In the genomic region with DNA sequence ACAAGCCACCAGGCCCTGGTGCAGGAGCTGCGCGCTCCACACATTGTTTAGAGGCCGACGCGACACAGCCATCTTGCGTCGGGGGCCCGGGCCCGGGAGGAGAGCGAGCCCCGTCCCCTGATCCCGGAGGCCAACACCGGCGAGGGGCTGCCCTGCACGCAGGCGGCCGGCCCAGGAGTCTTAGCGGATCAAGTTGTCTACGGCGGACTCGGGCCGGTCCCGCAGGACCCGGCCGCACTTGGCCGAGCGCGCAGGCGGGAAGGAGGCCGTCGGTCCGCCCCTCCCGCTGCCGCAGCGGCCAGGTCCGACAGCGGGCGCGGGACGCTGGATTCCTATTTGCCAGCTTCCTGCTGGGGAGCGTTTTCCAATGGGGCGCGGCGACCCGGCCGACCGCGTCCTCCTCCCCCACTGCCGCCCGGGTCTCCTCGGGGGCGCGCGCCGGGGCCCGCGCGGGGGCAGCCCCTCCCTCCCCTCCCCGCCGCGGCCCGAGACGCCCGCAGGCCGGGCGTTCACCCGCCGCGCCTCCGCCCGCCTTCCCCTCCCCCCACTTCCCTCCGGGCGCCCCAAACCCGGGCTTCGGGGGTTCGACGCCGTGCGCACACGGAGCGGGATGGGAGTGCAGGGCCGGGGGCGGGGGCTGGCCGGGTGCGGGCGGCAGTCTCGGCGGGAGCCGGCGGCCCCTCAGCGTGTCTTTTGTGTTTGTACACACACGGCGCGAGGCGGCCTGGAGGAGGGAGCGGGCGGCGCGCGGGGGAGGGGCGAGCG, we compare ENCODE assay signal across 8 cellular contexts. TPM values are rescaled to one million over a fixed set of nuclear protein-coding genes. Genes with fewer than 3 reads are reported as not detected.
DNase-seq lines count a peak whose midpoint lies in the region; ATAC-seq and TF ChIP-seq lines count a peak whose summit lies in the region.

No MANE protein-coding gene starts in this region.

- H3K4me1 Mint-ChIP-seq in chondrocyte (ENCODE audit: low read depth) = peaks cover 32% of the 10 kb centered on the region

- no peaks in the 10 kb centered on the region for H3K36me3 ChIP-seq in kidney epithelial cell (ENCODE audit: control insufficient read depth, insufficient read depth, low read length)

- no peaks in the 10 kb centered on the region for H3K9me3 Mint-ChIP-seq in chondrocyte (ENCODE audit: low read depth)

- peak; percentile 88 for DNase-seq in ACHN
- peak; percentile 40 for DNase-seq in NCI-H1105 treated with DMSO at 0.1 percent for 48 hours (lab: John Stamatoyannopoulos, UW)
- DNase-seq in T1000 (lab: John Stamatoyannopoulos, UW) = peak; percentile 87
- DNase-seq in chondrocyte (ENCODE audit: low spot score) = peak; percentile 90
- DNase-seq in kidney epithelial cell (ENCODE audit: low read depth) = peak; percentile 28
- DNase-seq in stimulated activated CD4-positive, alpha-beta T cell treated with anti-CD3 and anti-CD28 coated beads, Interleukin-12 subunit alpha, Interleukin-12 subunit beta, amount 100 ng/mL, for 24 hours (ENCODE audit: low read depth in 2 of 2) = peak; percentile 17 to 32

- in situ Hi-C loops in ACHN (cut with HindIII; ENCODE audit: low pct_ligation_motif_present, low pct_unique_long_range_greater_than_20kb, low sequenced_read_pairs) = no loop called here

- H3K27me3 ChIP-seq in kidney epithelial cell (ENCODE audit: control insufficient read depth, insufficient read depth, low read length) = no peaks in the 10 kb centered on the region

- no peak for TF ChIP-seq CTCF in chondrocyte (IDR thresholded peaks at IDR 0.05)
- no peak for TF ChIP-seq CTCF in kidney epithelial cell (IDR thresholded peaks at IDR 0.05; ENCODE audit: insufficient read depth, low read length, poor library complexity, severe bottlenecking)

- H3K27ac Mint-ChIP-seq in chondrocyte (ENCODE audit: unreplicated experiment) = peak overlapping the region; percentile 91

- H3K4me3 Mint-ChIP-seq in chondrocyte (ENCODE audit: unreplicated experiment) = peak overlapping the region; percentile 82

- no peaks in the 10 kb centered on the region for H3K27me3 Mint-ChIP-seq in chondrocyte (ENCODE audit: low read depth)

- H3K36me3 Mint-ChIP-seq in chondrocyte (ENCODE audit: low read depth) = peaks cover 6% of the 10 kb centered on the region

- ATAC-seq in GM18502 (IDR thresholded peaks at IDR 0.05; ENCODE audit: poor library complexity, unreplicated experiment) (peak; percentile 56), HG02852 (IDR thresholded peaks at IDR 0.05; ENCODE audit: unreplicated experiment) (peak; percentile 49)

- H3K4me3 ChIP-seq in kidney epithelial cell (ENCODE audit: low read depth, low read length) = peak overlapping the region; percentile 61

RNA-seq across cellular contexts. Expression of a gene that starts 0.5 kb away (rescaled TPM):
- total RNA-seq in chondrocyte (307 to 328 TPM (median 315 TPM) in 3 replicates), kidney epithelial cell (353 and 462 TPM in 2 replicates)

Comparison
In these comparisons a context has a peak if more than half of its experiments do, and no peak if none do; other contexts are left out.
1. Peak in every context shown above with its lines: DNase-seq, ATAC-seq and H3K4me3 ChIP-seq.
2. DNase-seq: peak in every context shown above with its lines; median percentile 90 in chondrocyte; 88 in ACHN; 87 in T1000; 40 in NCI-H1105 treated with DMSO at 0.1 percent for 48 hours; 28 in kidney epithelial cell; 24 in stimulated activated CD4-positive, alpha-beta T cell treated with anti-CD3 and anti-CD28 coated beads, Interleukin-12 subunit alpha, Interleukin-12 subunit beta, amount 100 ng/mL, for 24 hours.